In the genomic region with DNA sequence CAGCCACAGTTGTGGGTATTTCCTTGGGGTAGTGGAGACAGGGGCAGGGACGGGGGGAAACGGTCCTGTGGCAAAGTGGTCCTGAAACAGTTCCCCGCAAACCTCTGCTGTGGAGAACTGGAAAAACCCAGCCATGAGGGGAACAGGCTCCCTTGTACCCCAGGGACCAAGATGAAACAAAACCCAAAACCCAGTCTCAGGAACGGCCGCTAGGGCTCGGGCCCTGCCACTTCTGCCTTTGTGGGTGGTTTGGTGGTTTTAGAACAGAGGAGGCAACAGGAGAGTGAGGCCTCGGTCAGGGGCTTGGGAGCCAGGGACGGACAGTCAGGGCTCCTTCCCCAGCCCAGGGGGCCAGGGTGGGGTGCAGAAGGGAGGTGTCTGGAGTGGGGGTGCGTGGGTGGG, we compare ENCODE assay signal across 24 cellular contexts. TPM values are rescaled to one million over a fixed set of nuclear protein-coding genes. Genes with fewer than 3 reads are reported as not detected.
"Had no signal": no experiment of that assay in that cellular context is flagged by ENCODE, and none has a peak within 500 bp of the region (broad histone marks: within the 10 kb centered on the region; RNA-seq: fewer than 3 reads in every experiment).

No MANE protein-coding gene starts in this region.

- FAIRE-seq: islet of Langerhans had no signal

- H3K4me3 Mint-ChIP-seq: activated naive CD8-positive, alpha-beta T cell treated with anti-CD3 and anti-CD28 coated beads, Interleukin-2, amount 10 ng/mL, durations not matched to agents 7 days and 5 days; activated T-cell treated with anti-CD3 and anti-CD28 coated beads, Interleukin-2, amount 50 U/mL, for 72 hours; brain; central memory CD8-positive, alpha-beta T cell; endodermal cell; mesothelial cell of epicardium; natural killer cell treated with Interleukin-12 subunit alpha and Interleukin-12 subunit beta and Interleukin-15 and Interleukin-18, amount 100 ng/mL, for 72 hours had no signal

- H3K36me3 Mint-ChIP-seq: natural killer cell treated with Interleukin-12 subunit alpha and Interleukin-12 subunit beta and Interleukin-15 and Interleukin-18, amount 100 ng/mL, for 72 hours had no signal

- H3K4me3 ChIP-seq: colonic mucosa, lower lobe of right lung, smooth muscle cell, thoracic aorta, upper lobe of left lung had no signal

- H3K9me3 Mint-ChIP-seq: activated naive CD8-positive, alpha-beta T cell treated with anti-CD3 and anti-CD28 coated beads, Interleukin-2, amount 10 ng/mL, durations not matched to agents 7 days and 5 days; activated T-cell treated with anti-CD3 and anti-CD28 coated beads, Interleukin-2, amount 50 U/mL, for 72 hours; central memory CD8-positive, alpha-beta T cell; endodermal cell; mesothelial cell of epicardium; natural killer cell treated with Interleukin-12 subunit alpha and Interleukin-12 subunit beta and Interleukin-15 and Interleukin-18, amount 100 ng/mL, for 72 hours had no signal

- H3K27ac Mint-ChIP-seq: activated naive CD8-positive, alpha-beta T cell treated with anti-CD3 and anti-CD28 coated beads, Interleukin-2, amount 10 ng/mL, durations not matched to agents 7 days and 5 days; activated T-cell treated with anti-CD3 and anti-CD28 coated beads, Interleukin-2, amount 50 U/mL, for 72 hours; endodermal cell; mesothelial cell of epicardium; natural killer cell treated with Interleukin-12 subunit alpha and Interleukin-12 subunit beta and Interleukin-15 and Interleukin-18, amount 100 ng/mL, for 72 hours had no signal

- DNase-seq: activated CD4-positive, alpha-beta T cell treated with anti-CD3 and anti-CD28 coated beads for 48 hours; activated CD4-positive, CD25-positive, alpha-beta regulatory T cell; activated CD8-positive, alpha-beta memory T cell treated with anti-CD3 and anti-CD28 coated beads, Interleukin-2, amount 50 U/mL, for 4 hours; activated effector memory CD4-positive, alpha-beta T cell treated with anti-CD3 and anti-CD28 coated beads, Interleukin-2, amount 50 U/mL, for 16 hours; activated naive CD8-positive, alpha-beta T cell treated with anti-CD3 and anti-CD28 coated beads, Interleukin-2, amount 10 ng/mL, durations not matched to agents 7 days and 5 days; activated T-cell treated with anti-CD3 and anti-CD28 coated beads, Interleukin-2, amount 50 U/mL, for 72 hours; anterior cingulate cortex; colonic mucosa; foreskin fibroblast; hippocampal formation; left cardiac atrium; lower lobe of right lung; stimulated activated CD4-positive, alpha-beta T cell treated with anti-CD3 and anti-CD28 coated beads, Interleukin-4, amount 100 ng/mL, for 1 hour; T1000; upper lobe of left lung had no signal

- ATAC-seq: activated T-cell treated with anti-CD3 and anti-CD28 coated beads, Interleukin-2, amount 50 U/mL, for 72 hours; left cardiac atrium; lower lobe of right lung; natural killer cell treated with Interleukin-12 subunit alpha and Interleukin-12 subunit beta and Interleukin-15 and Interleukin-18, amount 100 ng/mL, for 72 hours; sciatic nerve had no signal

- H3K27me3 Mint-ChIP-seq: activated naive CD8-positive, alpha-beta T cell treated with anti-CD3 and anti-CD28 coated beads, Interleukin-2, amount 10 ng/mL, durations not matched to agents 7 days and 5 days; brain; central memory CD8-positive, alpha-beta T cell; natural killer cell treated with Interleukin-12 subunit alpha and Interleukin-12 subunit beta and Interleukin-15 and Interleukin-18, amount 100 ng/mL, for 72 hours had no signal

RNA-seq across cellular contexts. Expression of a gene that starts 24.8 kb away (rescaled TPM):
- total RNA-seq: activated naive CD8-positive, alpha-beta T cell treated with anti-CD3 and anti-CD28 coated beads, Interleukin-2, amount 10 ng/mL, durations not matched to agents 7 days and 5 days; activated T-cell treated with anti-CD3 and anti-CD28 coated beads, Interleukin-2, amount 50 U/mL, for 72 hours; endodermal cell; natural killer cell treated with Interleukin-12 subunit alpha and Interleukin-12 subunit beta and Interleukin-15 and Interleukin-18, amount 100 ng/mL, for 72 hours; sciatic nerve; smooth muscle cell; thoracic aorta had no signal
